Comparison of ENCODE assay signal across 7 cellular contexts in genomic region chr17:8124350-8125195, GRCh38. TPM values are rescaled to one million over a fixed set of nuclear protein-coding genes. Genes with fewer than 3 reads are reported as not detected.
DNase-seq lines count a peak whose midpoint lies in the region; ATAC-seq, FAIRE-seq and TF ChIP-seq lines count a peak whose summit lies in the region.

No MANE protein-coding gene starts in this region.

- H3K27me3 ChIP-seq in brain microvascular endothelial cell (replicated peaks) = no peaks in the 10 kb centered on the region

- peak; percentile 71 for FAIRE-seq in GM19239 (lab: Jason Lieb, UNC)

- TF ChIP-seq CTCF in brain microvascular endothelial cell (IDR thresholded peaks at IDR 0.05; ENCODE audit: low read depth, low read length, missing control alignments) = no peak

- DNase-seq in GM19239 (ENCODE audit: insufficient read length, low spot score) (no peak), NCI-H345 treated with DMSO at 0.1 percent for 48 hours (lab: John Stamatoyannopoulos, UW; ENCODE audit: unreplicated experiment) (peak; percentile 15), brain microvascular endothelial cell (no peak), myocyte (ENCODE audit: low read depth) (peak; percentile 21), HuH-7 (ENCODE audit: low spot score) (no peak)

- ATAC-seq in HG02970 (IDR thresholded peaks at IDR 0.05; ENCODE audit: low FRiP score, unreplicated experiment) (no peak), HG03025 (IDR thresholded peaks at IDR 0.05; ENCODE audit: low FRiP score, unreplicated experiment) (no peak)

- no peaks in the 10 kb centered on the region for H3K36me3 ChIP-seq in brain microvascular endothelial cell (replicated peaks)

- peak overlapping the region; percentile 69 for H3K4me3 ChIP-seq in brain microvascular endothelial cell (ENCODE audit: low read depth, low read length)

- in situ Hi-C loops in brain microvascular endothelial cell (cut with HindIII; ENCODE audit: low pct_ligation_motif_present, low sequenced_read_pairs) = no loop called here

- no peak overlapping the region for H3K27ac ChIP-seq in brain microvascular endothelial cell

RNA-seq across cellular contexts. Expression of gene HES7, which starts 0.7 kb away (rescaled TPM):
- total RNA-seq in myocyte = 0.16 and 0.53 TPM in 2 replicates
- polyA plus RNA-seq in myocyte (2012) = 0.33 TPM

RNA-seq across cellular contexts. Expression of gene ALOXE3, which starts 6.3 kb away (rescaled TPM):
- not detected in 2 replicates for total RNA-seq in myocyte
- polyA plus RNA-seq in myocyte (2012) = 0.03 TPM

RNA-seq across cellular contexts. Expression of gene PER1, which starts 27.6 kb away (rescaled TPM):
- 6.4 and 16.6 TPM in 2 replicates for total RNA-seq in myocyte
- polyA plus RNA-seq in myocyte (2012) = 7.7 TPM

RNA-seq across cellular contexts. Expression of gene ALOX12B, which starts 37.1 kb away (rescaled TPM):
- 0.16 and 0.40 TPM in 2 replicates for total RNA-seq in myocyte
- polyA plus RNA-seq in myocyte (2012) = not detected

RNA-seq across cellular contexts. Expression of gene VAMP2, which starts 38.2 kb away (rescaled TPM):
- 10.5 and 12.3 TPM in 2 replicates for total RNA-seq in myocyte
- 69.3 TPM for polyA plus RNA-seq in myocyte (2012)

Comparison
In these comparisons a context has a peak if more than half of its experiments do, and no peak if none do; other contexts are left out.
1. DNase-seq: peak in NCI-H345 treated with DMSO at 0.1 percent for 48 hours (single experiment) and myocyte (single experiment); none in GM19239 (single experiment), brain microvascular endothelial cell (single experiment) and HuH-7 (single experiment).